8 cellular contexts compared by ENCODE assay signal in the genomic region with DNA sequence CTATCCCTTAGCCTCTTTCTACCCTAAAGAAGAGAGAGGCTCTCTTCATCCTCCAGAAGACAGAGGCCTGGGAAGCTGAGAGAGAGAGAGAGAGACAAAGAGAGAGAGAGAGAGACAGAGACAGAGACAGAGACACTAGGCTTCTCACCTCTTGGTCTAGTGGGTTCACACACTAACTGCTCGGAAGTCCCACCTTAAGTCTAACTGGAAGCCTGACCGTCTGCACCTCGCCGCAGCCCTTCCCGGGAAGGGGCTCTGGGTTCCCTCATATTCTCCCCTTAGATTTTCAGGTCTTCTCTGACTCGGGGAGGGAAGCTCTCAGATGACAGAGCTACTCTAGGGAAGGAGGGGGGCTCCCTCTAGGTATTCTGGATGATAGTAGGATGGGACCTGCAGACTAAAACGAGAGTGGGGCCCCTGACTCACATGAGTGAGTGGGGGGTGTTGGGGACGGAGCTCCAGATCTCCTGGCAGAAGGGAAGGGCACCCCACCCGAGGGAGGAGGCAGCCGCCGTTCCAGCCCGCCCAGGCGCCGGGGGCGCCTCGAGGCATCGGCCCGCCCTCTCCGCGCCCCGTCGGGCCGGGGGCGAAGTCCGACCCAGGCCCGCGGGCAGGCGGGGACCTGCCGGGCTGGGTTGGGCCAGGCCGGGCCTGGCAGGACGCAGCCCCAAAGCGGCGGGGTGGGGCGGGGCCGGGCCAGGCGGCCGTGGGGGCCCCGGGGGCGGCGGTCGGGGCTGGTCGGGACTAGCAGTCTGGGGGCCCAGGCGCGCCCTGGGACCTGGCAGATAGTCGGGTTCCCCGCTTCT. TPM values are rescaled to one million over a fixed set of nuclear protein-coding genes. Genes with fewer than 3 reads are reported as not detected.
DNase-seq lines count a peak whose midpoint lies in the region; ATAC-seq lines count a peak whose summit lies in the region.

No MANE protein-coding gene starts in this region.

- peak overlapping the region; percentile 99 for H3K27ac ChIP-seq in CD8-positive, alpha-beta memory T cell (ENCODE audit: low read depth, low read length)
- H3K27ac ChIP-seq in iPS-20b (ENCODE audit: low read length), result no peak overlapping the region

- H3K27me3 ChIP-seq in CD8-positive, alpha-beta memory T cell (ENCODE audit: insufficient read depth, low read length, poor library complexity, severe bottlenecking), result no peaks in the 10 kb centered on the region
- H3K27me3 ChIP-seq in HAP-1 (ENCODE audit: low read depth), result no peaks in the 10 kb centered on the region
- peaks cover 34% of the 10 kb centered on the region for H3K27me3 ChIP-seq in iPS-20b (ENCODE audit: insufficient read depth, low read length)

- peak overlapping the region; percentile 75 to 100 (median 83) for H3K4me3 Mint-ChIP-seq in CD8-positive, alpha-beta memory T cell
- H3K4me3 Mint-ChIP-seq in activated naive CD8-positive, alpha-beta T cell treated with anti-CD3 and anti-CD28 coated beads, Interleukin-2, amount 10 ng/mL, durations not matched to agents 7 days and 5 days, result peak overlapping the region; percentile 94
- H3K4me3 Mint-ChIP-seq in stimulated activated memory B cell treated with anti-CD40 and anti-IgM and Interleukin-4, amounts not matched to agents 10 μg/mL and 1 μg/mL and 100 μg/mL, for 72 hours, result peak overlapping the region; percentile 96

- H3K4me1 Mint-ChIP-seq in CD8-positive, alpha-beta memory T cell, result peaks cover 20 to 33% (median 21%) of the 10 kb centered on the region in 3 donors
- H3K4me1 Mint-ChIP-seq in activated naive CD8-positive, alpha-beta T cell treated with anti-CD3 and anti-CD28 coated beads, Interleukin-2, amount 10 ng/mL, durations not matched to agents 7 days and 5 days, result peaks cover 22% of the 10 kb centered on the region
- peaks cover 31% of the 10 kb centered on the region for H3K4me1 Mint-ChIP-seq in stimulated activated memory B cell treated with anti-CD40 and anti-IgM and Interleukin-4, amounts not matched to agents 10 μg/mL and 1 μg/mL and 100 μg/mL, for 72 hours

- CTCF ChIA-PET in CD8-positive, alpha-beta memory T cell (lab: Charles Lee), result interaction anchor here (1.0 to 4.9 kb wide), 2 partner anchors 12 to 22 kb away, joined by 4 to 35 read pairs; no protein-coding TSS in a partner anchor

- peaks cover 4% of the 10 kb centered on the region for H3K36me3 ChIP-seq in CD8-positive, alpha-beta memory T cell (ENCODE audit: insufficient read depth, low read length)
- H3K36me3 ChIP-seq in HAP-1 (replicated peaks) (no peaks in the 10 kb centered on the region; the same call in 1 of the 2 replicates), iPS-20b (ENCODE audit: insufficient read depth, low read depth, low read length) (no peaks in the 10 kb centered on the region)

- peak overlapping the region; percentile 48; the same call in 1 of the 2 replicates for H3K9ac ChIP-seq in iPS-20b (ENCODE audit: low read depth, low read length)

- H3K27ac Mint-ChIP-seq in CD8-positive, alpha-beta memory T cell, result peak overlapping the region; percentile 93 to 100 (median 99)
- H3K27ac Mint-ChIP-seq in activated naive CD8-positive, alpha-beta T cell treated with anti-CD3 and anti-CD28 coated beads, Interleukin-2, amount 10 ng/mL, durations not matched to agents 7 days and 5 days, result peak overlapping the region; percentile 92
- H3K27ac Mint-ChIP-seq in stimulated activated memory B cell treated with anti-CD40 and anti-IgM and Interleukin-4, amounts not matched to agents 10 μg/mL and 1 μg/mL and 100 μg/mL, for 72 hours, result peak overlapping the region; percentile 92

- H3K27me3 Mint-ChIP-seq in CD8-positive, alpha-beta memory T cell, result peaks cover 0 to 26% of the 10 kb centered on the region in 2 donors
- no peaks in the 10 kb centered on the region for H3K27me3 Mint-ChIP-seq in activated naive CD8-positive, alpha-beta T cell treated with anti-CD3 and anti-CD28 coated beads, Interleukin-2, amount 10 ng/mL, durations not matched to agents 7 days and 5 days
- no peaks in the 10 kb centered on the region for H3K27me3 Mint-ChIP-seq in stimulated activated memory B cell treated with anti-CD40 and anti-IgM and Interleukin-4, amounts not matched to agents 10 μg/mL and 1 μg/mL and 100 μg/mL, for 72 hours

- no peaks in the 10 kb centered on the region for H3K9me3 ChIP-seq in CD8-positive, alpha-beta memory T cell (ENCODE audit: low read length)
- H3K9me3 ChIP-seq in HAP-1 (no peaks in the 10 kb centered on the region), iPS-20b (ENCODE audit: insufficient read depth, low read depth, low read length) (no peaks in the 10 kb centered on the region)

- H3K4me3 ChIP-seq in CD8-positive, alpha-beta memory T cell (ENCODE audit: low read length), result no peak overlapping the region
- peak overlapping the region; percentile 59 for H3K4me3 ChIP-seq in HAP-1
- H3K4me3 ChIP-seq in iPS-20b (ENCODE audit: low read length), result peak overlapping the region; percentile 76

- in situ Hi-C loops in HAP-1 (cut with MboI; ENCODE audit: low sequenced_read_pairs), result no loop called here

- peaks cover 0 to 4% (median 2%) of the 10 kb centered on the region in 5 donors for H3K9me3 Mint-ChIP-seq in CD8-positive, alpha-beta memory T cell
- H3K9me3 Mint-ChIP-seq in activated naive CD8-positive, alpha-beta T cell treated with anti-CD3 and anti-CD28 coated beads, Interleukin-2, amount 10 ng/mL, durations not matched to agents 7 days and 5 days, result no peaks in the 10 kb centered on the region
- H3K9me3 Mint-ChIP-seq in stimulated activated memory B cell treated with anti-CD40 and anti-IgM and Interleukin-4, amounts not matched to agents 10 μg/mL and 1 μg/mL and 100 μg/mL, for 72 hours, result no peaks in the 10 kb centered on the region

- POLR2A ChIA-PET in CD8-positive, alpha-beta memory T cell (lab: Charles Lee), result interaction anchor here (1.9 kb wide), 1 partner anchor 12 kb away, joined by 10 read pairs; no protein-coding TSS in a partner anchor
- POLR2A ChIA-PET in activated naive CD8-positive, alpha-beta T cell treated with anti-CD3 and anti-CD28 coated beads, Interleukin-2, amount 10 ng/mL, durations not matched to agents 7 days and 5 days (lab: Charles Lee), result interaction anchor here (3.4 kb wide), 1 partner anchor 12 kb away, joined by 31 read pairs; no protein-coding TSS in a partner anchor

- peaks cover 0 to 22% (median 2%) of the 10 kb centered on the region in 3 donors for H3K36me3 Mint-ChIP-seq in CD8-positive, alpha-beta memory T cell
- peaks cover 1% of the 10 kb centered on the region for H3K36me3 Mint-ChIP-seq in activated naive CD8-positive, alpha-beta T cell treated with anti-CD3 and anti-CD28 coated beads, Interleukin-2, amount 10 ng/mL, durations not matched to agents 7 days and 5 days
- peaks cover 12% of the 10 kb centered on the region for H3K36me3 Mint-ChIP-seq in stimulated activated memory B cell treated with anti-CD40 and anti-IgM and Interleukin-4, amounts not matched to agents 10 μg/mL and 1 μg/mL and 100 μg/mL, for 72 hours

- no peak for DNase-seq in CD8-positive, alpha-beta memory T cell
- DNase-seq in HAP-1 (ENCODE audit: low spot score in 2 of 2), result no peak
- DNase-seq in activated naive CD8-positive, alpha-beta T cell treated with anti-CD3 and anti-CD28 coated beads, Interleukin-2, amount 10 ng/mL, durations not matched to agents 7 days and 5 days, result no peak

- ATAC-seq in activated naive CD8-positive, alpha-beta T cell treated with anti-CD3 and anti-CD28 coated beads, Interleukin-2, amount 10 ng/mL, durations not matched to agents 7 days and 5 days (ENCODE audit: low read depth), result no peak
- ATAC-seq in stimulated activated memory B cell treated with anti-CD40 and anti-IgM and Interleukin-4, amounts not matched to agents 10 μg/mL and 1 μg/mL and 100 μg/mL, for 72 hours, result no peak
- ATAC-seq in GM18861 (IDR thresholded peaks at IDR 0.05; ENCODE audit: unreplicated experiment) (no peak), GM21529 (IDR thresholded peaks at IDR 0.05; ENCODE audit: unreplicated experiment) (no peak), GM21447 (IDR thresholded peaks at IDR 0.05; ENCODE audit: unreplicated experiment) (no peak)

- peaks cover 41% of the 10 kb centered on the region for H3K4me1 ChIP-seq in CD8-positive, alpha-beta memory T cell (ENCODE audit: insufficient read depth, low read length)
- H3K4me1 ChIP-seq in HAP-1 (peaks cover 21% of the 10 kb centered on the region), iPS-20b (ENCODE audit: insufficient read depth, low read length) (peaks cover 24% of the 10 kb centered on the region)

RNA-seq across cellular contexts. Expression of gene JUNB, which starts 2.0 kb away (rescaled TPM):
- 100 to 1,000 TPM; 249 to 259 TPM for total RNA-seq in CD8-positive, alpha-beta memory T cell
- 1,529 TPM for polyA plus RNA-seq in CD8-positive, alpha-beta memory T cell
- 10 to 100 TPM; 82.7 to 84.6 TPM for total RNA-seq in activated naive CD8-positive, alpha-beta T cell treated with anti-CD3 and anti-CD28 coated beads, Interleukin-2, amount 10 ng/mL, durations not matched to agents 7 days and 5 days

RNA-seq across cellular contexts. Expression of gene PRDX2, which starts 12.3 kb away (rescaled TPM):
- total RNA-seq in CD8-positive, alpha-beta memory T cell, result 100 to 1,000 TPM; 183 to 184 TPM
- 257 TPM for polyA plus RNA-seq in CD8-positive, alpha-beta memory T cell
- total RNA-seq in activated naive CD8-positive, alpha-beta T cell treated with anti-CD3 and anti-CD28 coated beads, Interleukin-2, amount 10 ng/mL, durations not matched to agents 7 days and 5 days, result 100 to 1,000 TPM; 170 to 181 TPM

RNA-seq across cellular contexts. Expression of gene THSD8, which starts 12.6 kb away (rescaled TPM):
- 10 to 100 TPM; 24.6 to 31.0 TPM for total RNA-seq in CD8-positive, alpha-beta memory T cell
- polyA plus RNA-seq in CD8-positive, alpha-beta memory T cell, result not detected
- total RNA-seq in activated naive CD8-positive, alpha-beta T cell treated with anti-CD3 and anti-CD28 coated beads, Interleukin-2, amount 10 ng/mL, durations not matched to agents 7 days and 5 days, result 10 to 100 TPM in 1 of 2 experiments, 1 to 10 TPM in 1; 5.8 to 10.8 TPM

RNA-seq across cellular contexts. Expression of gene HOOK2, which starts 13.9 kb away (rescaled TPM):
- total RNA-seq in CD8-positive, alpha-beta memory T cell, result 10 to 100 TPM in 1 of 2 experiments, 1 to 10 TPM in 1; 9.8 to 11.4 TPM
- polyA plus RNA-seq in CD8-positive, alpha-beta memory T cell, result 2.9 TPM
- total RNA-seq in activated naive CD8-positive, alpha-beta T cell treated with anti-CD3 and anti-CD28 coated beads, Interleukin-2, amount 10 ng/mL, durations not matched to agents 7 days and 5 days, result 10 to 100 TPM; 20.0 to 20.3 TPM

RNA-seq across cellular contexts. Expression of gene RNASEH2A, which starts 17.1 kb away (rescaled TPM):
- total RNA-seq in CD8-positive, alpha-beta memory T cell, result 10 to 100 TPM; 51.5 to 62.4 TPM
- 24.1 TPM for polyA plus RNA-seq in CD8-positive, alpha-beta memory T cell
- total RNA-seq in activated naive CD8-positive, alpha-beta T cell treated with anti-CD3 and anti-CD28 coated beads, Interleukin-2, amount 10 ng/mL, durations not matched to agents 7 days and 5 days, result 10 to 100 TPM; 46.2 to 47.8 TPM
